ENCODE assay signal across 1 cellular context in the genomic region with DNA sequence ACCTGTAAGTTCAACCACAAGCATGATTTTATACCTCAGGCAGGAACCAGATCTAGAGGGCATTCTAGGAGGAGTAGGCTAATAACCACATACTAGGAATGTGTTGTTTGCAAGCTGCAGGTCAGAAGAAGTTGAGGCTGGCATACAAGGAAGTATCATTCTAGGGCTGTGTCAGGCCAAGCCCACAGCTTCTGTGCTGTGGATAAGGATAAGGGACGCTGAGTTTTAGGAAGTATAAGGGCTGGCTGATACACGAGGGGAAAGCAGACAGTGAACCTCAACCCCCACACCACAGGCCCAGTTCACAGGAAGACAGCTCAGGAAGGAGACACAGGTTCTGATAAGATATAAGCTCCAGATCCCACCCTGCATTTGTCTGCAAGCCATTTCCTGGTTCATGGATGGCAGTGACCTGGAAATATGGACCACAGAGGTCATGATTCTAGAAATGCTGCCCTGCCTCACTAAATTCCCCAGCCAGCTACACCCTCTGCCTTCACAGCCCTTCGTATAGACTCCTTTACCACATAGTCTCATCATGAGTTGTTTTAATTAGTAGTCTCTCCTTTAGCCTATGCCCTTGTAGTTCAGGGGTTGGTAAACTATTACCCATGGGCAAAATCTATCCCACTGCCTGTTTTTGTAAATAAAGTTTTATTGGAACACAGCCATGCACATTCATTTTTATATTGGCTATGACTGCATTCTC.
TF ChIP-seq lines count a peak whose summit lies in the region.

No MANE protein-coding gene starts in this region.

TF ChIP-seq in K562, 482 proteins besides CTCF, POLR2A, EP300 and RAD21 (continued from another document):
- TF ChIP-seq AFF1 (IDR thresholded peaks at IDR 0.05; ENCODE audit: low read depth in 1 of 2, partially characterized antibody in 2 of 2) (peak in 1 of 2 experiments; percentile 69), BHLHE40 (IDR thresholded peaks at IDR 0.05; ENCODE audit: low read length) (peak; percentile 42; the same call in 1 of the 2 replicates), ZNF124 (CRISPR knock-in tag; IDR thresholded peaks at IDR 0.05) (no peak), ILK (tag; IDR thresholded peaks at IDR 0.05; ENCODE audit: borderline replicate concordance, low read depth) (0 out of 2 replicates have a peak, but pooled peaks have one; percentile 27), ZNF12 (CRISPR knock-in tag; IDR thresholded peaks at IDR 0.05) (peak; percentile 96), NR2C2 (CRISPR knock-in tag; IDR thresholded peaks at IDR 0.05) (0 out of 2 replicates have a peak, but pooled peaks have one; percentile 50), NR2C2 (tag; IDR thresholded peaks at IDR 0.05) (peak; percentile 92), FOXP4 (CRISPR knock-in tag; IDR thresholded peaks at IDR 0.05; ENCODE audit: borderline replicate concordance) (no peak), PML (IDR thresholded peaks at IDR 0.05; ENCODE audit: low read length) (peak; percentile 72; the same call in 1 of the 2 replicates), ZNF512 (tag; IDR thresholded peaks at IDR 0.05) (no peak), TAL1 (IDR thresholded peaks at IDR 0.05) (peak; percentile 81), SNIP1 (IDR thresholded peaks at IDR 0.05; ENCODE audit: low read depth) (no peak), TRIM25 (IDR thresholded peaks at IDR 0.05; ENCODE audit: borderline replicate concordance) (no peak), ZNF133 (CRISPR knock-in tag; IDR thresholded peaks at IDR 0.05) (no peak), ZNF75A (CRISPR knock-in tag; IDR thresholded peaks at IDR 0.05) (no peak), SMAD2 (IDR thresholded peaks at IDR 0.05; ENCODE audit: low read depth, low read length) (no peak), TGIF2 (CRISPR knock-in tag; IDR thresholded peaks at IDR 0.05) (no peak)
- TF ChIP-seq, protein P1, sequence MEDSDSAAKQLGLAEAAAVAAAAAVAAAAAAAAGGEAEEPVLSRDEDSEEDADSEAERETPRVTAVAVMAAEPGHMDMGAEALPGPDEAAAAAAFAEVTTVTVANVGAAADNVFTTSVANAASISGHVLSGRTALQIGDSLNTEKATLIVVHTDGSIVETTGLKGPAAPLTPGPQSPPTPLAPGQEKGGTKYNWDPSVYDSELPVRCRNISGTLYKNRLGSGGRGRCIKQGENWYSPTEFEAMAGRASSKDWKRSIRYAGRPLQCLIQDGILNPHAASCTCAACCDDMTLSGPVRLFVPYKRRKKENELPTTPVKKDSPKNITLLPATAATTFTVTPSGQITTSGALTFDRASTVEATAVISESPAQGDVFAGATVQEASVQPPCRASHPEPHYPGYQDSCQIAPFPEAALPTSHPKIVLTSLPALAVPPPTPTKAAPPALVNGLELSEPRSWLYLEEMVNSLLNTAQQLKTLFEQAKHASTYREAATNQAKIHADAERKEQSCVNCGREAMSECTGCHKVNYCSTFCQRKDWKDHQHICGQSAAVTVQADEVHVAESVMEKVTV (CRISPR knock-in tag; IDR thresholded peaks at IDR 0.05), result no peak
- TF ChIP-seq, protein P2, sequence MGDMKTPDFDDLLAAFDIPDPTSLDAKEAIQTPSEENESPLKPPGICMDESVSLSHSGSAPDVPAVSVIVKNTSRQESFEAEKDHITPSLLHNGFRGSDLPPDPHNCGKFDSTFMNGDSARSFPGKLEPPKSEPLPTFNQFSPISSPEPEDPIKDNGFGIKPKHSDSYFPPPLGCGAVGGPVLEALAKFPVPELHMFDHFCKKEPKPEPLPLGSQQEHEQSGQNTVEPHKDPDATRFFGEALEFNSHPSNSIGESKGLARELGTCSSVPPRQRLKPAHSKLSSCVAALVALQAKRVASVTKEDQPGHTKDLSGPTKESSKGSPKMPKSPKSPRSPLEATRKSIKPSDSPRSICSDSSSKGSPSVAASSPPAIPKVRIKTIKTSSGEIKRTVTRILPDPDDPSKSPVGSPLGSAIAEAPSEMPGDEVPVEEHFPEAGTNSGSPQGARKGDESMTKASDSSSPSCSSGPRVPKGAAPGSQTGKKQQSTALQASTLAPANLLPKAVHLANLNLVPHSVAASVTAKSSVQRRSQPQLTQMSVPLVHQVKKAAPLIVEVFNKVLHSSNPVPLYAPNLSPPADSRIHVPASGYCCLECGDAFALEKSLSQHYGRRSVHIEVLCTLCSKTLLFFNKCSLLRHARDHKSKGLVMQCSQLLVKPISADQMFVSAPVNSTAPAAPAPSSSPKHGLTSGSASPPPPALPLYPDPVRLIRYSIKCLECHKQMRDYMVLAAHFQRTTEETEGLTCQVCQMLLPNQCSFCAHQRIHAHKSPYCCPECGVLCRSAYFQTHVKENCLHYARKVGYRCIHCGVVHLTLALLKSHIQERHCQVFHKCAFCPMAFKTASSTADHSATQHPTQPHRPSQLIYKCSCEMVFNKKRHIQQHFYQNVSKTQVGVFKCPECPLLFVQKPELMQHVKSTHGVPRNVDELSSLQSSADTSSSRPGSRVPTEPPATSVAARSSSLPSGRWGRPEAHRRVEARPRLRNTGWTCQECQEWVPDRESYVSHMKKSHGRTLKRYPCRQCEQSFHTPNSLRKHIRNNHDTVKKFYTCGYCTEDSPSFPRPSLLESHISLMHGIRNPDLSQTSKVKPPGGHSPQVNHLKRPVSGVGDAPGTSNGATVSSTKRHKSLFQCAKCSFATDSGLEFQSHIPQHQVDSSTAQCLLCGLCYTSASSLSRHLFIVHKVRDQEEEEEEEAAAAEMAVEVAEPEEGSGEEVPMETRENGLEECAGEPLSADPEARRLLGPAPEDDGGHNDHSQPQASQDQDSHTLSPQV (IDR thresholded peaks at IDR 0.05), result peak; percentile 96
- TF ChIP-seq, protein P3, sequence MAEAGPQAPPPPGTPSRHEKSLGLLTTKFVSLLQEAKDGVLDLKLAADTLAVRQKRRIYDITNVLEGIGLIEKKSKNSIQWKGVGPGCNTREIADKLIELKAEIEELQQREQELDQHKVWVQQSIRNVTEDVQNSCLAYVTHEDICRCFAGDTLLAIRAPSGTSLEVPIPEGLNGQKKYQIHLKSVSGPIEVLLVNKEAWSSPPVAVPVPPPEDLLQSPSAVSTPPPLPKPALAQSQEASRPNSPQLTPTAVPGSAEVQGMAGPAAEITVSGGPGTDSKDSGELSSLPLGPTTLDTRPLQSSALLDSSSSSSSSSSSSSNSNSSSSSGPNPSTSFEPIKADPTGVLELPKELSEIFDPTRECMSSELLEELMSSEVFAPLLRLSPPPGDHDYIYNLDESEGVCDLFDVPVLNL (CRISPR knock-in tag; IDR thresholded peaks at IDR 0.05; ENCODE audit: low read depth), result no peak
- TF ChIP-seq, protein P4, sequence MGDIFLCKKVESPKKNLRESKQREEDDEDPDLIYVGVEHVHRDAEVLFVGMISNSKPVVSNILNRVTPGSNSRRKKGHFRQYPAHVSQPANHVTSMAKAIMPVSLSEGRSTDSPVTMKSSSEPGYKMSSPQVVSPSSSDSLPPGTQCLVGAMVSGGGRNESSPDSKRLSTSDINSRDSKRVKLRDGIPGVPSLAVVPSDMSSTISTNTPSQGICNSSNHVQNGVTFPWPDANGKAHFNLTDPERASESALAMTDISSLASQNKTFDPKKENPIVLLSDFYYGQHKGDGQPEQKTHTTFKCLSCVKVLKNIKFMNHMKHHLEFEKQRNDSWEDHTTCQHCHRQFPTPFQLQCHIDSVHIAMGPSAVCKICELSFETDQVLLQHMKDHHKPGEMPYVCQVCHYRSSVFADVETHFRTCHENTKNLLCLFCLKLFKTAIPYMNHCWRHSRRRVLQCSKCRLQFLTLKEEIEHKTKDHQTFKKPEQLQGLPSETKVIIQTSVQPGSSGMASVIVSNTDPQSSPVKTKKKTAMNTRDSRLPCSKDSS (IDR thresholded peaks at IDR 0.05; ENCODE audit: low read depth, partially characterized antibody), result no peak
